ENCODE assay signal across 1 cellular context in the genomic region with DNA sequence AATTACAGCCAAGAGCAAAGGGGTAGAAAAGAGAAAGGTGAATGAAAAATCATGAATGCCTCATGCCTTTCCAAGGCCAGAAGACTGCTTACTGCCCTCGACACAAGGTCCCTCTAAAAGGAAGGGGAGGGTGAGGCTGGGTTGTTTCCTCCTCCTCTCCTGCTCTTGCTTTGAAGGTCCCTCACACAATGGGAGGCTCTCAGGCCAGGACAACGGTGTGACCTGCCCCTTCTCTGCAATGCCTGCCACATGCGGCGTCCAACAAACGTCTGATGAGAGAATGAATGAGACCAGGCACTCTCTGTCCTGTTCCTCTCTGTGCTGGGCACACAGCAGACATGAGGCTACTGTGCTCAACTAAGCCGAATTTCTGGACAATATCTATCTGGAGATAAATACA.
TF ChIP-seq lines count a peak whose summit lies in the region.

No MANE protein-coding gene starts in this region.

TF ChIP-seq in GM23338, 12 proteins besides CTCF, POLR2A, EP300 and RAD21:
- TF ChIP-seq, protein P1, sequence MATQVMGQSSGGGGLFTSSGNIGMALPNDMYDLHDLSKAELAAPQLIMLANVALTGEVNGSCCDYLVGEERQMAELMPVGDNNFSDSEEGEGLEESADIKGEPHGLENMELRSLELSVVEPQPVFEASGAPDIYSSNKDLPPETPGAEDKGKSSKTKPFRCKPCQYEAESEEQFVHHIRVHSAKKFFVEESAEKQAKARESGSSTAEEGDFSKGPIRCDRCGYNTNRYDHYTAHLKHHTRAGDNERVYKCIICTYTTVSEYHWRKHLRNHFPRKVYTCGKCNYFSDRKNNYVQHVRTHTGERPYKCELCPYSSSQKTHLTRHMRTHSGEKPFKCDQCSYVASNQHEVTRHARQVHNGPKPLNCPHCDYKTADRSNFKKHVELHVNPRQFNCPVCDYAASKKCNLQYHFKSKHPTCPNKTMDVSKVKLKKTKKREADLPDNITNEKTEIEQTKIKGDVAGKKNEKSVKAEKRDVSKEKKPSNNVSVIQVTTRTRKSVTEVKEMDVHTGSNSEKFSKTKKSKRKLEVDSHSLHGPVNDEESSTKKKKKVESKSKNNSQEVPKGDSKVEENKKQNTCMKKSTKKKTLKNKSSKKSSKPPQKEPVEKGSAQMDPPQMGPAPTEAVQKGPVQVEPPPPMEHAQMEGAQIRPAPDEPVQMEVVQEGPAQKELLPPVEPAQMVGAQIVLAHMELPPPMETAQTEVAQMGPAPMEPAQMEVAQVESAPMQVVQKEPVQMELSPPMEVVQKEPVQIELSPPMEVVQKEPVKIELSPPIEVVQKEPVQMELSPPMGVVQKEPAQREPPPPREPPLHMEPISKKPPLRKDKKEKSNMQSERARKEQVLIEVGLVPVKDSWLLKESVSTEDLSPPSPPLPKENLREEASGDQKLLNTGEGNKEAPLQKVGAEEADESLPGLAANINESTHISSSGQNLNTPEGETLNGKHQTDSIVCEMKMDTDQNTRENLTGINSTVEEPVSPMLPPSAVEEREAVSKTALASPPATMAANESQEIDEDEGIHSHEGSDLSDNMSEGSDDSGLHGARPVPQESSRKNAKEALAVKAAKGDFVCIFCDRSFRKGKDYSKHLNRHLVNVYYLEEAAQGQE (IDR thresholded peaks at IDR 0.05; ENCODE audit: unreplicated experiment): no peak
- TF ChIP-seq ZNF331 (CRISPR knock-in tag; IDR thresholded peaks at IDR 0.05; ENCODE audit: low read depth) (no peak), POLR2AphosphoS5 (IDR thresholded peaks at IDR 0.05; ENCODE audit: low read depth) (no peak), CREB1 (CRISPR knock-in tag; IDR thresholded peaks at IDR 0.05; ENCODE audit: low read depth) (no peak), EZH2phosphoT487 (IDR thresholded peaks at IDR 0.05; ENCODE audit: unreplicated experiment) (no peak), EZH2 (IDR thresholded peaks at IDR 0.05; ENCODE audit: low read depth, unreplicated experiment) (no peak), STAT1 (IDR thresholded peaks at IDR 0.05; ENCODE audit: unreplicated experiment) (no peak), NANOG (IDR thresholded peaks at IDR 0.05; ENCODE audit: borderline replicate concordance) (no peak), JUNB (IDR thresholded peaks at IDR 0.05; ENCODE audit: unreplicated experiment) (no peak), ZNF114 (CRISPR knock-in tag; IDR thresholded peaks at IDR 0.05) (no peak)
- TF ChIP-seq, protein P2, sequence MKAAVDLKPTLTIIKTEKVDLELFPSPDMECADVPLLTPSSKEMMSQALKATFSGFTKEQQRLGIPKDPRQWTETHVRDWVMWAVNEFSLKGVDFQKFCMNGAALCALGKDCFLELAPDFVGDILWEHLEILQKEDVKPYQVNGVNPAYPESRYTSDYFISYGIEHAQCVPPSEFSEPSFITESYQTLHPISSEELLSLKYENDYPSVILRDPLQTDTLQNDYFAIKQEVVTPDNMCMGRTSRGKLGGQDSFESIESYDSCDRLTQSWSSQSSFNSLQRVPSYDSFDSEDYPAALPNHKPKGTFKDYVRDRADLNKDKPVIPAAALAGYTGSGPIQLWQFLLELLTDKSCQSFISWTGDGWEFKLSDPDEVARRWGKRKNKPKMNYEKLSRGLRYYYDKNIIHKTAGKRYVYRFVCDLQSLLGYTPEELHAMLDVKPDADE (IDR thresholded peaks at IDR 0.05): no peak
- TF ChIP-seq, protein P3, sequence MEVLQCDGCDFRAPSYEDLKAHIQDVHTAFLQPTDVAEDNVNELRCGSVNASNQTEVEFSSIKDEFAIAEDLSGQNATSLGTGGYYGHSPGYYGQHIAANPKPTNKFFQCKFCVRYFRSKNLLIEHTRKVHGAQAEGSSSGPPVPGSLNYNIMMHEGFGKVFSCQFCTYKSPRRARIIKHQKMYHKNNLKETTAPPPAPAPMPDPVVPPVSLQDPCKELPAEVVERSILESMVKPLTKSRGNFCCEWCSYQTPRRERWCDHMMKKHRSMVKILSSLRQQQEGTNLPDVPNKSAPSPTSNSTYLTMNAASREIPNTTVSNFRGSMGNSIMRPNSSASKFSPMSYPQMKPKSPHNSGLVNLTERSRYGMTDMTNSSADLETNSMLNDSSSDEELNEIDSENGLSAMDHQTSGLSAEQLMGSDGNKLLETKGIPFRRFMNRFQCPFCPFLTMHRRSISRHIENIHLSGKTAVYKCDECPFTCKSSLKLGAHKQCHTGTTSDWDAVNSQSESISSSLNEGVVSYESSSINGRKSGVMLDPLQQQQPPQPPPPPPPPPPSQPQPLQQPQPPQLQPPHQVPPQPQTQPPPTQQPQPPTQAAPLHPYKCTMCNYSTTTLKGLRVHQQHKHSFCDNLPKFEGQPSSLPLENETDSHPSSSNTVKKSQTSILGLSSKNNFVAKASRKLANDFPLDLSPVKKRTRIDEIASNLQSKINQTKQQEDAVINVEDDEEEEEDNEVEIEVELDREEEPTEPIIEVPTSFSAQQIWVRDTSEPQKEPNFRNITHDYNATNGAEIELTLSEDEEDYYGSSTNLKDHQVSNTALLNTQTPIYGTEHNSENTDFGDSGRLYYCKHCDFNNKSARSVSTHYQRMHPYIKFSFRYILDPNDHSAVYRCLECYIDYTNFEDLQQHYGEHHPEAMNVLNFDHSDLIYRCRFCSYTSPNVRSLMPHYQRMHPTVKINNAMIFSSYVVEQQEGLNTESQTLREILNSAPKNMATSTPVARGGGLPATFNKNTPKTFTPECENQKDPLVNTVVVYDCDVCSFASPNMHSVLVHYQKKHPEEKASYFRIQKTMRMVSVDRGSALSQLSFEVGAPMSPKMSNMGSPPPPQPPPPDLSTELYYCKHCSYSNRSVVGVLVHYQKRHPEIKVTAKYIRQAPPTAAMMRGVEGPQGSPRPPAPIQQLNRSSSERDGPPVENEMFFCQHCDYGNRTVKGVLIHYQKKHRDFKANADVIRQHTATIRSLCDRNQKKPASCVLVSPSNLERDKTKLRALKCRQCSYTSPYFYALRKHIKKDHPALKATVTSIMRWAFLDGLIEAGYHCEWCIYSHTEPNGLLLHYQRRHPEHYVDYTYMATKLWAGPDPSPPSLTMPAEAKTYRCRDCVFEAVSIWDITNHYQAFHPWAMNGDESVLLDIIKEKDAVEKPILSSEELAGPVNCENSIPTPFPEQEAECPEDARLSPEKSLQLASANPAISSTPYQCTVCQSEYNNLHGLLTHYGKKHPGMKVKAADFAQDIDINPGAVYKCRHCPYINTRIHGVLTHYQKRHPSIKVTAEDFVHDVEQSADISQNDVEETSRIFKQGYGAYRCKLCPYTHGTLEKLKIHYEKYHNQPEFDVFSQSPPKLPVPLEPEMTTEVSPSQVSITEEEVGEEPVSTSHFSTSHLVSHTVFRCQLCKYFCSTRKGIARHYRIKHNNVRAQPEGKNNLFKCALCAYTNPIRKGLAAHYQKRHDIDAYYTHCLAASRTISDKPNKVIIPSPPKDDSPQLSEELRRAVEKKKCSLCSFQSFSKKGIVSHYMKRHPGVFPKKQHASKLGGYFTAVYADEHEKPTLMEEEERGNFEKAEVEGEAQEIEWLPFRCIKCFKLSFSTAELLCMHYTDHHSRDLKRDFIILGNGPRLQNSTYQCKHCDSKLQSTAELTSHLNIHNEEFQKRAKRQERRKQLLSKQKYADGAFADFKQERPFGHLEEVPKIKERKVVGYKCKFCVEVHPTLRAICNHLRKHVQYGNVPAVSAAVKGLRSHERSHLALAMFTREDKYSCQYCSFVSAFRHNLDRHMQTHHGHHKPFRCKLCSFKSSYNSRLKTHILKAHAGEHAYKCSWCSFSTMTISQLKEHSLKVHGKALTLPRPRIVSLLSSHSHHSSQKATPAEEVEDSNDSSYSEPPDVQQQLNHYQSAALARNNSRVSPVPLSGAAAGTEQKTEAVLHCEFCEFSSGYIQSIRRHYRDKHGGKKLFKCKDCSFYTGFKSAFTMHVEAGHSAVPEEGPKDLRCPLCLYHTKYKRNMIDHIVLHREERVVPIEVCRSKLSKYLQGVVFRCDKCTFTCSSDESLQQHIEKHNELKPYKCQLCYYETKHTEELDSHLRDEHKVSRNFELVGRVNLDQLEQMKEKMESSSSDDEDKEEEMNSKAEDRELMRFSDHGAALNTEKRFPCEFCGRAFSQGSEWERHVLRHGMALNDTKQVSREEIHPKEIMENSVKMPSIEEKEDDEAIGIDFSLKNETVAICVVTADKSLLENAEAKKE (CRISPR knock-in tag; IDR thresholded peaks at IDR 0.05): no peak
